Comparison of ENCODE assay signal across 20 cellular contexts in genomic region chr6:87118054-87118453, GRCh38. TPM values are rescaled to one million over a fixed set of nuclear protein-coding genes. Genes with fewer than 3 reads are reported as not detected.
DNase-seq lines count a peak whose midpoint lies in the region; ATAC-seq, FAIRE-seq and TF ChIP-seq lines count a peak whose summit lies in the region.
"Had no signal": no experiment of that assay in that cellular context is flagged by ENCODE, and none has a peak within 500 bp of the region (broad histone marks: within the 10 kb centered on the region; RNA-seq: fewer than 3 reads in every experiment).

No MANE protein-coding gene starts in this region.

- H3K9me2 ChIP-seq in Karpas-422 (replicated peaks; ENCODE audit: insufficient read depth, low read length): no peaks in the 10 kb centered on the region

- DNase-seq in ELR (ENCODE audit: low read depth): peak; percentile 78
- DNase-seq in M059J (ENCODE audit: low read depth): peak; percentile 59
- DNase-seq in bronchial epithelial cell (ENCODE audit: low read depth): peak; percentile 93
- DNase-seq in kidney epithelial cell (ENCODE audit: low read depth): peak; percentile 23
- DNase-seq in Karpas-422: no peak
- DNase-seq: Calu3; CD4-positive, CD25-positive, alpha-beta regulatory T cell; GDM1; NCI-H1436 treated with DMSO at 0.1 percent for 48 hours; NCI-H2081 treated with DMSO at 0.1 percent for 48 hours; NCI-H2227 treated with DMSO at 0.1 percent for 48 hours; NCI-H526; OCI-M1 had no signal

- H2AFZ ChIP-seq in Karpas-422 (ENCODE audit: low read length): no peak overlapping the region
- H2AFZ ChIP-seq: GM23338 had no signal

- no peak overlapping the region for H3K27ac ChIP-seq in Karpas-422 (ENCODE audit: low read length)

- peaks cover 21% of the 10 kb centered on the region for H3K4me1 ChIP-seq in Karpas-422 (ENCODE audit: low read length)

- H3K27me3 ChIP-seq in bronchial epithelial cell (ENCODE audit: control insufficient read depth, insufficient read depth, low read length): no peaks in the 10 kb centered on the region
- H3K27me3 ChIP-seq in kidney epithelial cell (ENCODE audit: control insufficient read depth, insufficient read depth, low read length): no peaks in the 10 kb centered on the region
- no peaks in the 10 kb centered on the region for H3K27me3 ChIP-seq in Karpas-422 (ENCODE audit: low read length)

- H3K36me3 ChIP-seq in bronchial epithelial cell (ENCODE audit: control insufficient read depth, insufficient read depth, low read length) (no peaks in the 10 kb centered on the region), kidney epithelial cell (ENCODE audit: control insufficient read depth, insufficient read depth, low read length) (no peaks in the 10 kb centered on the region), Karpas-422 (ENCODE audit: insufficient read depth, low read length) (no peaks in the 10 kb centered on the region)

- TF ChIP-seq CTCF in bronchial epithelial cell (IDR thresholded peaks at IDR 0.05; ENCODE audit: insufficient read depth, low read length, severe bottlenecking) (no peak), kidney epithelial cell (IDR thresholded peaks at IDR 0.05; ENCODE audit: insufficient read depth, low read length, poor library complexity, severe bottlenecking) (no peak)

- no peak overlapping the region for H3K4me2 ChIP-seq in Karpas-422 (ENCODE audit: low read depth, low read length, poor library complexity, severe bottlenecking)
- H3K4me2 ChIP-seq: GM23338 had no signal

- no peak overlapping the region for H3K9ac ChIP-seq in Karpas-422 (ENCODE audit: low read length)

- no peaks in the 10 kb centered on the region for H3K79me2 ChIP-seq in Karpas-422 (ENCODE audit: low read length)

- no peak for ATAC-seq in GM21737 (IDR thresholded peaks at IDR 0.05; ENCODE audit: unreplicated experiment)
- no peak for ATAC-seq in GM21786 (IDR thresholded peaks at IDR 0.05; ENCODE audit: unreplicated experiment)
- no peak for ATAC-seq in GM19328 (IDR thresholded peaks at IDR 0.05; ENCODE audit: unreplicated experiment)
- ATAC-seq: GM23338 had no signal

- H4K20me1 ChIP-seq in Karpas-422 (ENCODE audit: insufficient read depth, low read depth, low read length): no peaks in the 10 kb centered on the region

- H3K4me3 ChIP-seq in bronchial epithelial cell (ENCODE audit: low read depth, low read length) (no peak overlapping the region), kidney epithelial cell (ENCODE audit: low read depth, low read length) (no peak overlapping the region), Karpas-422 (ENCODE audit: low read length) (no peak overlapping the region)
- H3K4me3 ChIP-seq: GM23338 had no signal

- FAIRE-seq in bronchial epithelial cell (lab: Jason Lieb, UNC): no peak
- FAIRE-seq: GM12892, GM19239 had no signal

- no peaks in the 10 kb centered on the region for H3K9me3 ChIP-seq in Karpas-422 (ENCODE audit: low read length)

RNA-seq across cellular contexts. Expression of gene CGA, which starts 23.1 kb away (rescaled TPM):
- 22.8 and 26.6 TPM in 2 replicates for total RNA-seq in M059J (2014; rRNA removed; shearing (Covaris generic))
- total RNA-seq in bronchial epithelial cell (not detected in 2 replicates), kidney epithelial cell (not detected in 2 replicates)
- not detected in 2 replicates for total RNA-seq in Karpas-422 (2014; rRNA removed; shearing (Covaris generic); ENCODE audit: low replicate concordance)
- total RNA-seq: A673, Calu3, GM23338 had no signal

RNA-seq across cellular contexts. Expression of gene ZNF292, which starts 37.3 kb away (rescaled TPM):
- total RNA-seq in M059J (2014; rRNA removed; shearing (Covaris generic)): 10.0 and 11.1 TPM in 2 replicates
- total RNA-seq in bronchial epithelial cell (24.2 and 28.2 TPM in 2 replicates), kidney epithelial cell (30.2 and 35.8 TPM in 2 replicates)
- 61.8 and 62.8 TPM in 2 replicates for total RNA-seq in Karpas-422 (2014; rRNA removed; shearing (Covaris generic); ENCODE audit: low replicate concordance)

Comparison
In these comparisons a context has a peak if more than half of its experiments do, and no peak if none do; other contexts are left out.
1. RNA of gene CGA, which starts 23.1 kb away (total RNA-seq): 22.8 to 26.6 TPM in M059J; not detected in bronchial epithelial cell, not detected in kidney epithelial cell and not detected in Karpas-422; every median in the first group is over 10 times any median in the second.